ENCODE assay signal across 9 cellular contexts in genomic region chr2:241791385-241791784, GRCh38. TPM values are rescaled to one million over a fixed set of nuclear protein-coding genes. Genes with fewer than 3 reads are reported as not detected.
"Had no signal": no experiment of that assay in that cellular context is flagged by ENCODE, and none has a peak within 500 bp of the region (broad histone marks: within the 10 kb centered on the region; RNA-seq: fewer than 3 reads in every experiment).

No MANE protein-coding gene starts in this region.

RNA-seq across cellular contexts. Expression of gene GAL3ST2, which starts 14.8 kb away (rescaled TPM):
- total RNA-seq: esophagus mucosa; lung microvascular endothelial cell; mesenteric fat pad; naive thymus-derived CD8-positive, alpha-beta T cell; suprapubic skin; thyroid gland had no signal
- polyA plus RNA-seq: fibroblast of lung; naive thymus-derived CD8-positive, alpha-beta T cell; neural cell had no signal

RNA-seq across cellular contexts. Expression of gene NEU4, which starts 17.6 kb away (rescaled TPM):
- total RNA-seq: esophagus mucosa; fibroblast of lung; naive thymus-derived CD8-positive, alpha-beta T cell; osteoblast had no signal
- polyA plus RNA-seq: fibroblast of lung; naive thymus-derived CD8-positive, alpha-beta T cell; neural cell had no signal
